Comparison of ENCODE assay signal across 26 cellular contexts in genomic region chr2:236935656-236936445, GRCh38.
"Had no signal": no experiment of that assay in that cellular context is flagged by ENCODE, and none has a peak within 500 bp of the region (broad histone marks: within the 10 kb centered on the region; RNA-seq: fewer than 3 reads in every experiment).

No MANE protein-coding gene starts in this region.

- DNase-seq: activated CD4-positive, alpha-beta memory T cell treated with anti-CD3 and anti-CD28 coated beads for 36 hours; activated CD4-positive, alpha-beta T cell treated with anti-CD3 and anti-CD28 coated beads, Interleukin-2, amount 10 ng/mL, durations not matched to agents 7 days and 5 days; activated CD4-positive, CD25-positive, alpha-beta regulatory T cell; activated CD8-positive, alpha-beta memory T cell treated with anti-CD3 and anti-CD28 coated beads for 24 hours; activated effector memory CD4-positive, alpha-beta T cell treated with anti-CD3 and anti-CD28 coated beads, Interleukin-2, amount 50 U/mL, for 16 hours; activated naive CD4-positive, alpha-beta T cell treated with Interleukin-2 at 50 U/mL for 16 hours; activated T-cell treated with anti-CD3 and anti-CD28 coated beads, Interleukin-2, amount 50 U/mL, for 4 hours; amygdala; brain microvascular endothelial cell; MV-4-11; NCI-H1092 treated with DMSO at 0.1 percent for 48 hours; NCI-H1417 treated with DMSO at 0.1 percent for 48 hours; NCI-H1694; NCI-H2029 treated with DMSO at 0.1 percent for 48 hours; NCI-H510A treated with DMSO at 0.1 percent for 48 hours; NCI-H69; NK-92 treated with Interleukin-12 subunit alpha and Interleukin-12 subunit beta, amount 100 ng/mL, for 24 hours; OCI-M1; RPMI8226; T-cell; T-helper 2 cell; T1000 had no signal

- H3K27ac ChIP-seq: brain microvascular endothelial cell, KMS-11, SK-N-MC had no signal

- H3K4me3 ChIP-seq: SK-N-MC had no signal

- ATAC-seq: activated T-cell treated with anti-CD3 and anti-CD28 coated beads, Interleukin-2, amount 50 U/mL, for 4 hours; Panc1; Right ventricle myocardium inferior; T-cell had no signal

- H3K27me3 ChIP-seq: brain microvascular endothelial cell had no signal

- H3K36me3 ChIP-seq: brain microvascular endothelial cell had no signal
